20 cellular contexts compared by ENCODE assay signal in genomic region chr16:54006693-54007092, GRCh38.
"Had no signal": no experiment of that assay in that cellular context is flagged by ENCODE, and none has a peak within 500 bp of the region (broad histone marks: within the 10 kb centered on the region; RNA-seq: fewer than 3 reads in every experiment).

No MANE protein-coding gene starts in this region.

- H3K36me3 ChIP-seq: neutrophil, right atrium auricular region, upper lobe of right lung, vagina had no signal

- H3K9me3 Mint-ChIP-seq: immature natural killer cell; stimulated activated naive CD8-positive, alpha-beta T cell treated with anti-CD3 and anti-CD28 coated beads, Interleukin-15, Interleukin-2, amounts not matched to agents 100 ng/mL and 50 ng/mL, for 24 hours had no signal

- H3K27ac ChIP-seq: coronary artery, gastroesophageal sphincter, neutrophil, right atrium auricular region, testis, tibial nerve, upper lobe of right lung, vagina had no signal

- ATAC-seq: gastroesophageal sphincter; naive thymus-derived CD8-positive, alpha-beta T cell; stimulated activated memory B cell treated with anti-CD40 and anti-IgM and Interleukin-4, amounts not matched to agents 10 μg/mL and 1 μg/mL and 100 μg/mL, for 72 hours; upper lobe of right lung had no signal

- H3K4me2 ChIP-seq: smooth muscle cell had no signal

- H3K27me3 ChIP-seq: gastroesophageal sphincter, neutrophil, right atrium auricular region, testis, tibial nerve, upper lobe of right lung, vagina had no signal

- H3K4me1 ChIP-seq: gastroesophageal sphincter, right atrium auricular region, testis, tibial nerve, upper lobe of right lung, vagina had no signal

- H3K4me1 Mint-ChIP-seq: immature natural killer cell; naive thymus-derived CD8-positive, alpha-beta T cell; stimulated activated memory B cell treated with anti-CD40 and anti-IgM and Interleukin-4, amounts not matched to agents 10 μg/mL and 1 μg/mL and 100 μg/mL, for 72 hours had no signal

- H3K4me3 ChIP-seq: coronary artery, gastroesophageal sphincter, right atrium auricular region, smooth muscle cell, testis, tibial nerve, upper lobe of right lung, vagina had no signal

- H3K4me3 Mint-ChIP-seq: immature natural killer cell; naive thymus-derived CD8-positive, alpha-beta T cell; stimulated activated memory B cell treated with anti-CD40 and anti-IgM and Interleukin-4, amounts not matched to agents 10 μg/mL and 1 μg/mL and 100 μg/mL, for 72 hours; stimulated activated naive CD8-positive, alpha-beta T cell treated with anti-CD3 and anti-CD28 coated beads, Interleukin-15, Interleukin-2, amounts not matched to agents 100 ng/mL and 50 ng/mL, for 24 hours had no signal

- H3K27me3 Mint-ChIP-seq: naive thymus-derived CD8-positive, alpha-beta T cell; stimulated activated memory B cell treated with anti-CD40 and anti-IgM and Interleukin-4, amounts not matched to agents 10 μg/mL and 1 μg/mL and 100 μg/mL, for 72 hours; stimulated activated naive CD8-positive, alpha-beta T cell treated with anti-CD3 and anti-CD28 coated beads, Interleukin-15, Interleukin-2, amounts not matched to agents 100 ng/mL and 50 ng/mL, for 24 hours had no signal

- H3K27ac Mint-ChIP-seq: immature natural killer cell; naive thymus-derived CD8-positive, alpha-beta T cell; stimulated activated memory B cell treated with anti-CD40 and anti-IgM and Interleukin-4, amounts not matched to agents 10 μg/mL and 1 μg/mL and 100 μg/mL, for 72 hours; stimulated activated naive CD8-positive, alpha-beta T cell treated with anti-CD3 and anti-CD28 coated beads, Interleukin-15, Interleukin-2, amounts not matched to agents 100 ng/mL and 50 ng/mL, for 24 hours had no signal

- H3K9me3 ChIP-seq: gastroesophageal sphincter, neutrophil, right atrium auricular region, testis, upper lobe of right lung, vagina had no signal

- DNase-seq: effector CD4-positive, alpha-beta T cell; glutamatergic neuron; immature natural killer cell; left ventricle myocardium superior; mesendoderm; naive thymus-derived CD8-positive, alpha-beta T cell; posterior cingulate gyrus; stimulated activated CD4-positive, alpha-beta T cell treated with anti-CD3 and anti-CD28 coated beads, Interleukin-4, amount 100 ng/mL, for 1 hour; testis; upper lobe of right lung had no signal

- FAIRE-seq: keratinocyte had no signal
